Comparison of ENCODE assay signal across 1 cellular context in genomic region chr11:47176328-47177228, GRCh38.
TF ChIP-seq lines count a peak whose summit lies in the region.

ARFGAP2 (minus strand) TSS chr11:47176879; CDS start chr11:47176853, 26 bp downstream.

TF ChIP-seq in HepG2, 621 proteins besides CTCF, POLR2A, EP300 and RAD21 (continued from another document and continues in another):
- TF ChIP-seq PREB (CRISPR knock-in tag; IDR thresholded peaks at IDR 0.05) (no peak), TEF (CRISPR knock-in tag; IDR thresholded peaks at IDR 0.05) (no peak), ZNF501 (CRISPR knock-in tag; IDR thresholded peaks at IDR 0.05) (peak; percentile 67; the same call in 1 of the 2 replicates), KLF11 (CRISPR knock-in tag; IDR thresholded peaks at IDR 0.05) (0 out of 2 replicates have a peak, but pooled peaks have one; percentile 27), CEBPG (CRISPR knock-in tag; IDR thresholded peaks at IDR 0.05) (no peak), MXD1 (CRISPR knock-in tag; IDR thresholded peaks at IDR 0.05) (no peak), FOSL2 (CRISPR knock-in tag; IDR thresholded peaks at IDR 0.05) (peak; percentile 27), PRPF4 (IDR thresholded peaks at IDR 0.05; ENCODE audit: low read depth, low read length, poor library complexity, severe bottlenecking) (no peak), PAX8 (CRISPR knock-in tag; IDR thresholded peaks at IDR 0.05; ENCODE audit: borderline replicate concordance) (peak; percentile 84; the same call in 1 of the 2 replicates), AHDC1 (CRISPR knock-in tag; IDR thresholded peaks at IDR 0.05; ENCODE audit: borderline replicate concordance) (0 out of 2 replicates have a peak, but pooled peaks have one; percentile 2), ZNF256 (CRISPR knock-in tag; conservative IDR thresholded peaks at IDR 0.05) (no peak), RNF219 (CRISPR knock-in tag; IDR thresholded peaks at IDR 0.05) (no peak), AKNA (CRISPR knock-in tag; IDR thresholded peaks at IDR 0.05; ENCODE audit: borderline replicate concordance) (no peak), PCBP2 (optimal IDR thresholded peaks at IDR 0.05; ENCODE audit: low read depth, low read length, poor library complexity, severe bottlenecking) (no peak), TCF7 (IDR thresholded peaks at IDR 0.05; ENCODE audit: low read depth) (no peak), SALL2 (CRISPR knock-in tag; IDR thresholded peaks at IDR 0.05) (no peak), PRDM15 (CRISPR knock-in tag; IDR thresholded peaks at IDR 0.05) (no peak), ZNF775 (CRISPR knock-in tag; IDR thresholded peaks at IDR 0.05; ENCODE audit: borderline replicate concordance) (no peak), ZNF652 (CRISPR knock-in tag; IDR thresholded peaks at IDR 0.05; ENCODE audit: borderline replicate concordance, low read depth) (no peak), DPF2 (CRISPR knock-in tag; IDR thresholded peaks at IDR 0.05; ENCODE audit: borderline replicate concordance, low read depth) (no peak), ZNF232 (CRISPR knock-in tag; IDR thresholded peaks at IDR 0.05; ENCODE audit: borderline replicate concordance) (no peak), XBP1 (CRISPR knock-in tag; IDR thresholded peaks at IDR 0.05) (no peak), ZNF747 (CRISPR knock-in tag; IDR thresholded peaks at IDR 0.05; ENCODE audit: borderline replicate concordance) (peak; percentile 81), GZF1 (CRISPR knock-in tag; IDR thresholded peaks at IDR 0.05) (no peak), HNRNPLL (IDR thresholded peaks at IDR 0.05; ENCODE audit: low read depth, low read length, poor library complexity, severe bottlenecking) (peak; percentile 39), THAP9 (CRISPR knock-in tag; IDR thresholded peaks at IDR 0.05; ENCODE audit: borderline replicate concordance) (peak; percentile 31; the same call in 1 of the 2 replicates), GPN1 (CRISPR knock-in tag; IDR thresholded peaks at IDR 0.05; ENCODE audit: borderline replicate concordance) (no peak), ZNF616 (CRISPR knock-in tag; IDR thresholded peaks at IDR 0.05; ENCODE audit: low read depth) (no peak), ZNF350 (CRISPR knock-in tag; IDR thresholded peaks at IDR 0.05; ENCODE audit: borderline replicate concordance, low read depth) (peak; percentile 14; the same call in 1 of the 2 replicates), LBX2 (CRISPR knock-in tag; IDR thresholded peaks at IDR 0.05; ENCODE audit: borderline replicate concordance) (no peak), PHF21A (CRISPR knock-in tag; IDR thresholded peaks at IDR 0.05) (0 out of 2 replicates have a peak, but pooled peaks have one; percentile 26), ZSCAN30 (CRISPR knock-in tag; IDR thresholded peaks at IDR 0.05) (no peak)
